1 cellular context compared by ENCODE assay signal in the genomic region with DNA sequence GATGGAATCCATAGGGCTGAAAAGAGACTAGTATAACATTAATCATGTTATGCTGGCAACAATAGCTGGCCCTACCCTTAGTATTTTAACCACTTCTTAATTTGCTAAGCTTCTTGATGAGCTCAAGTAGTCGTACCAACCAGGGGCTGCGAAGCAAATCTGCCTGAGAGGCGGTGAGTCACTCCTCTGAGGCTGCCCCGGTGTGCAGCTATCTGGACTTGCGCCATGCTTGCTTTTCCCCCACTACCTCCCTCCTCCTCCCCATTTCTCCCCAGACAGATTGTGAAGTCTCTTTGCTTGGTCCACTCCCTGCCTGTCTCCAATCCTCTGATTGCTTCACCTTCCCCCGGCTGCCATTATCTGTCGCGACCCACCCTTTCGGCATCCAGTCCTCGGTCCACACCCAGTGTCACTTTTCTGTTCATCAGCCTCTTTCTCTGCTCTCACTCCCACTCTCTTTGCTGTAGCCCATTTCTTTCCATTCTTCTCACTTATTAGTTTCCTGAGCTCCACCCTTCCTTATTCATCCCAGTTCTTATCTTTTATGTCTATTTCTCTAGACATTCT.
TF ChIP-seq lines count a peak whose summit lies in the region.

No MANE protein-coding gene starts in this region.

TF ChIP-seq in WTC11, 78 proteins besides CTCF, POLR2A, EP300 and RAD21 (continued from another document):
- TF ChIP-seq, protein P1, sequence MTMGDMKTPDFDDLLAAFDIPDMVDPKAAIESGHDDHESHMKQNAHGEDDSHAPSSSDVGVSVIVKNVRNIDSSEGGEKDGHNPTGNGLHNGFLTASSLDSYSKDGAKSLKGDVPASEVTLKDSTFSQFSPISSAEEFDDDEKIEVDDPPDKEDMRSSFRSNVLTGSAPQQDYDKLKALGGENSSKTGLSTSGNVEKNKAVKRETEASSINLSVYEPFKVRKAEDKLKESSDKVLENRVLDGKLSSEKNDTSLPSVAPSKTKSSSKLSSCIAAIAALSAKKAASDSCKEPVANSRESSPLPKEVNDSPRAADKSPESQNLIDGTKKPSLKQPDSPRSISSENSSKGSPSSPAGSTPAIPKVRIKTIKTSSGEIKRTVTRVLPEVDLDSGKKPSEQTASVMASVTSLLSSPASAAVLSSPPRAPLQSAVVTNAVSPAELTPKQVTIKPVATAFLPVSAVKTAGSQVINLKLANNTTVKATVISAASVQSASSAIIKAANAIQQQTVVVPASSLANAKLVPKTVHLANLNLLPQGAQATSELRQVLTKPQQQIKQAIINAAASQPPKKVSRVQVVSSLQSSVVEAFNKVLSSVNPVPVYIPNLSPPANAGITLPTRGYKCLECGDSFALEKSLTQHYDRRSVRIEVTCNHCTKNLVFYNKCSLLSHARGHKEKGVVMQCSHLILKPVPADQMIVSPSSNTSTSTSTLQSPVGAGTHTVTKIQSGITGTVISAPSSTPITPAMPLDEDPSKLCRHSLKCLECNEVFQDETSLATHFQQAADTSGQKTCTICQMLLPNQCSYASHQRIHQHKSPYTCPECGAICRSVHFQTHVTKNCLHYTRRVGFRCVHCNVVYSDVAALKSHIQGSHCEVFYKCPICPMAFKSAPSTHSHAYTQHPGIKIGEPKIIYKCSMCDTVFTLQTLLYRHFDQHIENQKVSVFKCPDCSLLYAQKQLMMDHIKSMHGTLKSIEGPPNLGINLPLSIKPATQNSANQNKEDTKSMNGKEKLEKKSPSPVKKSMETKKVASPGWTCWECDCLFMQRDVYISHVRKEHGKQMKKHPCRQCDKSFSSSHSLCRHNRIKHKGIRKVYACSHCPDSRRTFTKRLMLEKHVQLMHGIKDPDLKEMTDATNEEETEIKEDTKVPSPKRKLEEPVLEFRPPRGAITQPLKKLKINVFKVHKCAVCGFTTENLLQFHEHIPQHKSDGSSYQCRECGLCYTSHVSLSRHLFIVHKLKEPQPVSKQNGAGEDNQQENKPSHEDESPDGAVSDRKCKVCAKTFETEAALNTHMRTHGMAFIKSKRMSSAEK (CRISPR knock-in tag; IDR thresholded peaks at IDR 0.05; ENCODE audit: borderline replicate concordance) = no peak
